29 cellular contexts compared by ENCODE assay signal in genomic region chrX:134926864-134927263, GRCh38.
"Had no signal": no experiment of that assay in that cellular context is flagged by ENCODE, and none has a peak within 500 bp of the region (broad histone marks: within the 10 kb centered on the region; RNA-seq: fewer than 3 reads in every experiment).

No MANE protein-coding gene starts in this region.

- H3K9me3 ChIP-seq: colonic mucosa, esophagus squamous epithelium, gastrocnemius medialis, gastroesophageal sphincter, heart right ventricle had no signal

- H3K4me3 ChIP-seq: colonic mucosa, coronary artery, dorsolateral prefrontal cortex, esophagus muscularis mucosa, esophagus squamous epithelium, gastrocnemius medialis, gastroesophageal sphincter, heart left ventricle, heart right ventricle, hepatocyte had no signal

- H2AFZ ChIP-seq: hepatocyte had no signal

- H3K36me3 ChIP-seq: colonic mucosa, esophagus muscularis mucosa, esophagus squamous epithelium, gastrocnemius medialis, gastroesophageal sphincter, heart left ventricle, heart right ventricle had no signal

- H3K4me2 ChIP-seq: hepatocyte had no signal

- DNase-seq: colonic mucosa; cortex of kidney; dermis blood vessel endothelial cell; dorsolateral prefrontal cortex; effector CD4-positive, alpha-beta T cell; effector CD8-positive, alpha-beta T cell; effector memory CD4-positive, alpha-beta T cell; effector memory CD8-positive, alpha-beta T cell; endodermal cell; erythroblast; esophagus squamous epithelium; foreskin fibroblast; foreskin keratinocyte; foreskin melanocyte; gastrocnemius medialis; glutamatergic neuron; head of caudate nucleus; heart left ventricle; heart right ventricle had no signal

- FAIRE-seq: colon, endometrium, endothelial cell of umbilical vein, frontal cortex had no signal

- H3K27ac ChIP-seq: colonic mucosa, coronary artery, dorsolateral prefrontal cortex, epithelial cell of prostate, esophagus muscularis mucosa, esophagus squamous epithelium, foreskin keratinocyte, gastrocnemius medialis, gastroesophageal sphincter, heart left ventricle, heart right ventricle, hepatocyte had no signal

- H3K4me1 ChIP-seq: colonic mucosa, esophagus muscularis mucosa, esophagus squamous epithelium, foreskin keratinocyte, gastrocnemius medialis, gastroesophageal sphincter, heart left ventricle, heart right ventricle had no signal

- ATAC-seq: effector memory CD8-positive, alpha-beta T cell; esophagus mucosa; foreskin keratinocyte; gastrocnemius medialis; gastroesophageal sphincter; heart left ventricle; heart right ventricle had no signal

- H3K79me2 ChIP-seq: hepatocyte had no signal

- H3K27me3 ChIP-seq: colonic mucosa, esophagus muscularis mucosa, esophagus squamous epithelium, foreskin keratinocyte, gastrocnemius medialis, gastroesophageal sphincter, heart left ventricle, hepatocyte had no signal
